ENCODE assay signal across 19 cellular contexts in genomic region chr1:233282582-233282886, GRCh38. TPM values are rescaled to one million over a fixed set of nuclear protein-coding genes. Genes with fewer than 3 reads are reported as not detected.
A peak's percentile ranks its signal among the peaks of the same experiment; 100 is the strongest.
DNase-seq lines count a peak whose midpoint lies in the region; ATAC-seq, FAIRE-seq and TF ChIP-seq lines count a peak whose summit lies in the region.
"Had no signal": no experiment of that assay in that cellular context is flagged by ENCODE, and none has a peak within 500 bp of the region (broad histone marks: within the 10 kb centered on the region; RNA-seq: fewer than 3 reads in every experiment).

No MANE protein-coding gene starts in this region.

- H3K9me3 ChIP-seq in naive thymus-derived CD4-positive, alpha-beta T cell (ENCODE audit: control insufficient read depth in 2 of 3, low read length in 3 of 3): no peaks in the 10 kb centered on the region

- H3K36me3 ChIP-seq in naive thymus-derived CD4-positive, alpha-beta T cell (ENCODE audit: control insufficient read depth in 2 of 3, insufficient read depth in 3 of 3, low read length in 3 of 3): no peaks in the 10 kb centered on the region

- FAIRE-seq in GM19239 (lab: Jason Lieb, UNC): peak; percentile 48
- FAIRE-seq: keratinocyte had no signal

- H3K4me1 ChIP-seq in naive thymus-derived CD4-positive, alpha-beta T cell (ENCODE audit: control insufficient read depth in 2 of 2, insufficient read depth in 2 of 2, low read length in 2 of 2): peaks cover 18 to 20% of the 10 kb centered on the region in 2 donors

- no peak for TF ChIP-seq CTCF in activated CD8-positive, alpha-beta T cell treated with anti-CD3 and anti-CD28 coated beads for 36 hours (IDR thresholded peaks at IDR 0.05)

- no peaks in the 10 kb centered on the region for H3K9me3 Mint-ChIP-seq in T-helper 1 cell treated with Interleukin-12 subunit alpha and Interleukin-12 subunit beta and Interleukin-4 antibody, amounts not matched to agents 30 μg/mL and 1 μg/mL, for 36 hours
- H3K9me3 Mint-ChIP-seq in activated CD8-positive, alpha-beta T cell treated with anti-CD3 and anti-CD28 coated beads for 36 hours: peaks cover 2% of the 10 kb centered on the region
- H3K9me3 Mint-ChIP-seq in naive thymus-derived CD4-positive, alpha-beta T cell: no peaks in the 10 kb centered on the region
- H3K9me3 Mint-ChIP-seq: endodermal cell, nephron had no signal

- peak overlapping the region; percentile 61 for H3K4me3 Mint-ChIP-seq in T-helper 1 cell treated with Interleukin-12 subunit alpha and Interleukin-12 subunit beta and Interleukin-4 antibody, amounts not matched to agents 30 μg/mL and 1 μg/mL, for 36 hours
- H3K4me3 Mint-ChIP-seq in activated CD8-positive, alpha-beta T cell treated with anti-CD3 and anti-CD28 coated beads for 36 hours: no peak overlapping the region
- H3K4me3 Mint-ChIP-seq in naive thymus-derived CD4-positive, alpha-beta T cell: peak overlapping the region in 9 of 10 donors; percentile 21 to 80 (median 68)
- H3K4me3 Mint-ChIP-seq: endodermal cell, nephron had no signal

- peaks cover 36% of the 10 kb centered on the region for H3K4me1 Mint-ChIP-seq in T-helper 1 cell treated with Interleukin-12 subunit alpha and Interleukin-12 subunit beta and Interleukin-4 antibody, amounts not matched to agents 30 μg/mL and 1 μg/mL, for 36 hours (ENCODE audit: low read depth)
- H3K4me1 Mint-ChIP-seq in activated CD8-positive, alpha-beta T cell treated with anti-CD3 and anti-CD28 coated beads for 36 hours (ENCODE audit: low read depth): peaks cover 40% of the 10 kb centered on the region
- H3K4me1 Mint-ChIP-seq in naive thymus-derived CD4-positive, alpha-beta T cell: peaks cover 24 to 48% (median 30%) of the 10 kb centered on the region in 7 donors
- H3K4me1 Mint-ChIP-seq: nephron had no signal

- no peak overlapping the region for H3K27ac ChIP-seq in naive thymus-derived CD4-positive, alpha-beta T cell (ENCODE audit: low read depth, low read length)
- H3K27ac ChIP-seq: 22Rv1 had no signal

- DNase-seq in T-helper 1 cell: no peak
- no peak for DNase-seq in GM19239 (ENCODE audit: insufficient read length, low spot score)
- no peak for DNase-seq in activated CD8-positive, alpha-beta T cell treated with anti-CD3 and anti-CD28 coated beads for 36 hours
- peak in 1 of 9 donors; percentile 11 for DNase-seq in naive thymus-derived CD4-positive, alpha-beta T cell
- no peak for DNase-seq in dedifferentiated amniotic fluid mesenchymal stem cell (ENCODE audit: extremely low spot score)
- no peak for DNase-seq in iPS-NIHi7 (ENCODE audit: extremely low spot score)
- no peak for DNase-seq in NCI-H69 (lab: John Stamatoyannopoulos, UW)
- DNase-seq: DMS153; endodermal cell; NCI-H1105; NCI-H526 treated with DMSO at 0.1 percent for 48 hours; PC-3; posterior cingulate gyrus; stimulated activated CD4-positive, alpha-beta T cell treated with anti-CD3 and anti-CD28 coated beads, Interleukin-4, amount 100 ng/mL, for 1 hour had no signal

- POLR2A ChIA-PET in activated CD8-positive, alpha-beta T cell treated with anti-CD3 and anti-CD28 coated beads for 36 hours (lab: Charles Lee): interaction anchor here (1.0 kb wide), 1 partner anchor 339 kb away, joined by 3 read pairs; no protein-coding TSS in a partner anchor
- POLR2A ChIA-PET in naive thymus-derived CD4-positive, alpha-beta T cell (lab: Charles Lee): interaction anchor here (1.0 kb wide), 1 partner anchor 14 kb away, joined by 3 read pairs; no protein-coding TSS in a partner anchor

- intact Hi-C loops in activated CD8-positive, alpha-beta T cell treated with anti-CD3 and anti-CD28 coated beads for 36 hours (cut with micrococcal nuclease): no loop called here
- intact Hi-C loops in naive thymus-derived CD4-positive, alpha-beta T cell (cut with micrococcal nuclease): loop anchor here (1.0 to 5.0 kb wide), 2 partner anchors 13 to 650 kb away; partner anchors contain the start of genes PCNX2 (in 2 of the 2) and SIPA1L2 (in 1 of the 2)

- peak overlapping the region; percentile 70 for H3K27ac Mint-ChIP-seq in T-helper 1 cell treated with Interleukin-12 subunit alpha and Interleukin-12 subunit beta and Interleukin-4 antibody, amounts not matched to agents 30 μg/mL and 1 μg/mL, for 36 hours
- H3K27ac Mint-ChIP-seq in activated CD8-positive, alpha-beta T cell treated with anti-CD3 and anti-CD28 coated beads for 36 hours: peak overlapping the region; percentile 81
- H3K27ac Mint-ChIP-seq in naive thymus-derived CD4-positive, alpha-beta T cell: peak overlapping the region; percentile 66 to 89 (median 76)
- H3K27ac Mint-ChIP-seq: nephron had no signal

- peaks cover 29% of the 10 kb centered on the region for H3K36me3 Mint-ChIP-seq in T-helper 1 cell treated with Interleukin-12 subunit alpha and Interleukin-12 subunit beta and Interleukin-4 antibody, amounts not matched to agents 30 μg/mL and 1 μg/mL, for 36 hours (ENCODE audit: low read depth)
- H3K36me3 Mint-ChIP-seq in activated CD8-positive, alpha-beta T cell treated with anti-CD3 and anti-CD28 coated beads for 36 hours (ENCODE audit: low read depth): peaks cover 27% of the 10 kb centered on the region
- H3K36me3 Mint-ChIP-seq in naive thymus-derived CD4-positive, alpha-beta T cell: peaks cover 0 to 36% (median under 1%) of the 10 kb centered on the region in 5 donors

- no peak overlapping the region for H3K4me3 ChIP-seq in naive thymus-derived CD4-positive, alpha-beta T cell (ENCODE audit: low read length)
- H3K4me3 ChIP-seq: skin epidermis had no signal

- H3K27me3 Mint-ChIP-seq in T-helper 1 cell treated with Interleukin-12 subunit alpha and Interleukin-12 subunit beta and Interleukin-4 antibody, amounts not matched to agents 30 μg/mL and 1 μg/mL, for 36 hours (ENCODE audit: low read depth): no peaks in the 10 kb centered on the region
- no peaks in the 10 kb centered on the region for H3K27me3 Mint-ChIP-seq in activated CD8-positive, alpha-beta T cell treated with anti-CD3 and anti-CD28 coated beads for 36 hours
- H3K27me3 Mint-ChIP-seq in naive thymus-derived CD4-positive, alpha-beta T cell: no peaks in the 10 kb centered on the region

- ATAC-seq in activated CD8-positive, alpha-beta T cell treated with anti-CD3 and anti-CD28 coated beads for 36 hours: no peak
- ATAC-seq in naive thymus-derived CD4-positive, alpha-beta T cell: peak; percentile 3
- ATAC-seq: PC-3 had no signal

- CTCF ChIA-PET in activated CD8-positive, alpha-beta T cell treated with anti-CD3 and anti-CD28 coated beads for 36 hours (lab: Charles Lee): no interaction called here
- CTCF ChIA-PET in naive thymus-derived CD4-positive, alpha-beta T cell (lab: Charles Lee): interaction anchor here (0.9 kb wide), 1 partner anchor 22 kb away, joined by 3 read pairs; no protein-coding TSS in a partner anchor

- H3K27me3 ChIP-seq in naive thymus-derived CD4-positive, alpha-beta T cell (ENCODE audit: control insufficient read depth in 2 of 2, insufficient read depth in 2 of 2, low read length in 2 of 2): no peaks in the 10 kb centered on the region

RNA-seq across cellular contexts. Expression of gene PCNX2, which starts 13.0 kb away (rescaled TPM):
- 10 to 100 TPM; 14.4 to 14.9 TPM for total RNA-seq in activated CD8-positive, alpha-beta T cell treated with anti-CD3 and anti-CD28 coated beads for 36 hours
- 10 to 100 TPM; 43.0 to 61.8 (median 46.8) TPM for total RNA-seq in naive thymus-derived CD4-positive, alpha-beta T cell
- polyA plus RNA-seq in naive thymus-derived CD4-positive, alpha-beta T cell: 1 to 10 TPM; 4.1 to 5.3 TPM

RNA-seq across cellular contexts. Expression of gene MAP3K21, which starts 45.0 kb away (rescaled TPM):
- 1 to 10 TPM; 2.7 to 3.2 TPM for total RNA-seq in activated CD8-positive, alpha-beta T cell treated with anti-CD3 and anti-CD28 coated beads for 36 hours
- 1 to 10 TPM in 1 of 5 experiments, under 1 TPM in 4; 0.65 to 1.0 (median 0.91) TPM for total RNA-seq in naive thymus-derived CD4-positive, alpha-beta T cell
- under 1 TPM; 0.12 to 0.47 TPM for polyA plus RNA-seq in naive thymus-derived CD4-positive, alpha-beta T cell
